ENCODE assay signal across 8 cellular contexts in the genomic region with DNA sequence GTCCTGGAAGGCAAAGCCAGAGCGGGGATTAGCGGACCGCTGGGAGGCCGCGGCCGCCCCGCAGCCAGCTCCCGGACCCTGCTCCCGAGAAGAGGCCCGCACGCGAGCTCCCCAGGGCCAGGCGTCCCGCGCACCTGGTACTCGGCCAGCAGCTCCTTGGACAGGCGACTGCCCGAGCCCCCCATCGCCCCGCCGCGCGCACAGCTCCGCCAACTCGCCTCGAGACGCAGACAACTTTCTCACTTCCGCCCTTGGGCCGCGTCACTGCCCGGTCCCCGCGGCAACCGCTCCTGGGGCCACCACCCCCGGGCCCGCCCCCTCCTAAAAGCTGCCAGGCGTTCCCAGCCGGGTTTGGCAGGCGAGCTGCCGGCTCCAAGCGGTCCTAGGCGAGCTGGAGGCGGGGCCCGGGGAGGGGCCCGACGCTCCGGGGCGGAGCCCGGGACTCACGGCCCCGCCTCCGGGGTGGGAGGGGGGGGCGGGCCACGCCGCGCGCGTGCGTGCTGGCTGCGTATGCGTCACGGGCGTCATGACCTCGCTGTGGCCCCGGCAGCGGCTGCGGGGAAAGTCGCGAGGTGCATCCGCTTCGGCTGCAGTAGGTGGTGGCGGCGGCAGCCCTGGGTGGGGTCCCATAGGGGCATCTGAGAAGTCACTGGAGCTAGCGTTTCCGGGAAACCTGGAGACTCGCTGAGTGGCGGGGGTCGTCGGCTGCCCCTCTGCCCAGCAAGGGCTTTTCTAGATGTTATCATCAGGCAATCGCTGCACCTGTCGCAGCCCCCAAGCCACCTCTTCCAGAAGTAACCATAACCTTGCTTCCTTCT. TPM values are rescaled to one million over a fixed set of nuclear protein-coding genes. Genes with fewer than 3 reads are reported as not detected.
DNase-seq lines count a peak whose midpoint lies in the region; ATAC-seq, FAIRE-seq and TF ChIP-seq lines count a peak whose summit lies in the region.

A gene (minus strand): TSS at position 241 of the 818 bp plus-strand sequence. CDS start 56 bp downstream, at position 185.
A gene with protein sequence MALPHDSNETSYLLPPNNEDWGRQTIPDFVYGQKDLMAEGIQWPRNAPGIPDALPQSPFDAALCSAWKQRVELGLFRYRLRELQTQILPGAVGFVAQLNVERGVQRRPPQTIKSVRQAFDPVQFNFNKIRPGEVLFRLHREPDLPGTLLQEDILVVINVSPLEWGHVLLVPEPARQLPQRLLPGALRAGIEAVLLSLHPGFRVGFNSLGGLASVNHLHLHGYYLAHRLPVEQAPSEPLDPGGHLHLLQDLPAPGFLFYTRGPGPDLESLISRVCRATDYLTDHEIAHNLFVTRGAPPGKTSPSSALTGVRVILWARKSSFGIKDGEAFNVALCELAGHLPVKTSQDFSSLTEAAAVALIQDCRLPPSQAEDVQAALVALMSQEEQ (plus strand): TSS at position 509 of the 818 bp plus-strand sequence. CDS start 6,700 bp downstream, outside the sequence.

- H3K27me3 ChIP-seq in parathyroid adenoma (ENCODE audit: control insufficient read depth, insufficient read depth, low read length) (no peaks in the 10 kb centered on the region), tibial nerve (no peaks in the 10 kb centered on the region)

- peak; percentile 34 to 91 for TF ChIP-seq EP300 in tibial nerve (IDR thresholded peaks at IDR 0.05)

- peak within 1 kb of the TSS; percentile 86 for H3K4me2 ChIP-seq in parathyroid adenoma (ENCODE audit: low read length)

- TF ChIP-seq POLR2A in GM12892 (IDR thresholded peaks at IDR 0.05; ENCODE audit: low read depth, low read length): peak; percentile 86
- peak; percentile 39 to 72 for TF ChIP-seq POLR2A in tibial nerve (IDR thresholded peaks at IDR 0.05)

- H3K9ac ChIP-seq in parathyroid adenoma: peak within 1 kb of the TSS; percentile 64

- peaks cover 44% of the 10 kb centered on the region for H3K4me1 Mint-ChIP-seq in activated naive CD8-positive, alpha-beta T cell treated with anti-CD3 and anti-CD28 coated beads, Interleukin-2, amount 50 U/mL, for 24 hours

- H3K27ac ChIP-seq in parathyroid adenoma: peak within 1 kb of the TSS; percentile 84
- peak within 1 kb of the TSS; percentile 70 to 96 (median 92) for H3K27ac ChIP-seq in tibial nerve

- H3K4me1 ChIP-seq in parathyroid adenoma (peaks cover 9% of the 10 kb centered on the region), tibial nerve (peaks cover 0 to 41% (median 27%) of the 10 kb centered on the region in 4 donors)

- H2AFZ ChIP-seq in parathyroid adenoma: peak within 1 kb of the TSS; percentile 83

- TF ChIP-seq CTCF in parathyroid adenoma (IDR thresholded peaks at IDR 0.05): no peak
- TF ChIP-seq CTCF in tibial nerve (IDR thresholded peaks at IDR 0.05): no peak

- peaks cover 40% of the 10 kb centered on the region for H3K36me3 Mint-ChIP-seq in activated naive CD8-positive, alpha-beta T cell treated with anti-CD3 and anti-CD28 coated beads, Interleukin-2, amount 50 U/mL, for 24 hours (ENCODE audit: low read depth)

- WGBS in tibial nerve, 2 donors: 1% methylated on average over 23 to 45 of the region's 81 CpGs

- FAIRE-seq in GM12892 (lab: Jason Lieb, UNC): peak; percentile 94

- H3K4me3 ChIP-seq in parathyroid adenoma (ENCODE audit: low read depth, low read length): peak within 1 kb of the TSS; percentile 78
- H3K4me3 ChIP-seq in tibial nerve: peak within 1 kb of the TSS; percentile 54 to 87 (median 80)

- peak; percentile 85 for ATAC-seq in HG02840 (IDR thresholded peaks at IDR 0.05; ENCODE audit: low FRiP score, unreplicated experiment)
- ATAC-seq in activated naive CD8-positive, alpha-beta T cell treated with anti-CD3 and anti-CD28 coated beads, Interleukin-2, amount 50 U/mL, for 24 hours: peak; percentile 91
- peak; percentile 94 for ATAC-seq in Right ventricle myocardium superior (ENCODE audit: poor library complexity)

- H3K9me3 Mint-ChIP-seq in activated naive CD8-positive, alpha-beta T cell treated with anti-CD3 and anti-CD28 coated beads, Interleukin-2, amount 50 U/mL, for 24 hours: no peaks in the 10 kb centered on the region

- no peaks in the 10 kb centered on the region for H3K9me3 ChIP-seq in parathyroid adenoma (ENCODE audit: control insufficient read depth, low read length)
- H3K9me3 ChIP-seq in tibial nerve: no peaks in the 10 kb centered on the region

- intact Hi-C loops in Right ventricle myocardium superior (cut with DNase I): loop anchor here (5.0 kb wide), 1 partner anchor 132 kb away; a partner anchor contains a TSS

- no peaks in the 10 kb centered on the region for H3K79me2 ChIP-seq in parathyroid adenoma

- peak within 1 kb of the TSS; percentile 93 for H3K4me3 Mint-ChIP-seq in activated naive CD8-positive, alpha-beta T cell treated with anti-CD3 and anti-CD28 coated beads, Interleukin-2, amount 50 U/mL, for 24 hours

- H3K36me3 ChIP-seq in parathyroid adenoma (ENCODE audit: control insufficient read depth, insufficient read depth, low read length) (no peaks in the 10 kb centered on the region), tibial nerve (peaks cover 0 to 60% (median 3%) of the 10 kb centered on the region in 3 donors)

- DNase-seq in GM12892 (ENCODE audit: insufficient read length): peak; percentile 96
- DNase-seq in NCI-H1436 (lab: John Stamatoyannopoulos, UW): peak; percentile 91
- peak; percentile 92 for DNase-seq in SW480 (ENCODE audit: low spot score)
- DNase-seq in activated naive CD8-positive, alpha-beta T cell treated with anti-CD3 and anti-CD28 coated beads, Interleukin-2, amount 50 U/mL, for 24 hours: peak; percentile 97
- DNase-seq in Right ventricle myocardium superior: peak; percentile 99
- DNase-seq in tibial nerve (ENCODE audit: low spot score in 2 of 2): peak; percentile 91 to 93

- H3K27ac Mint-ChIP-seq in activated naive CD8-positive, alpha-beta T cell treated with anti-CD3 and anti-CD28 coated beads, Interleukin-2, amount 50 U/mL, for 24 hours: peak within 1 kb of the TSS; percentile 97

- no peaks in the 10 kb centered on the region for H3K27me3 Mint-ChIP-seq in activated naive CD8-positive, alpha-beta T cell treated with anti-CD3 and anti-CD28 coated beads, Interleukin-2, amount 50 U/mL, for 24 hours

RNA-seq across cellular contexts. Expression of the first gene that starts in this region (rescaled TPM):
- polyA plus RNA-seq in GM12892 (2012; ENCODE audit: missing spikeins): 82.3 TPM
- total RNA-seq in Right ventricle myocardium superior (71.6 TPM), tibial nerve (10 to 100 TPM; 27.5 to 48.1 (median 37.8) TPM)

RNA-seq across cellular contexts. Expression of the second gene that starts in this region (rescaled TPM):
- polyA plus RNA-seq in GM12892 (2012; ENCODE audit: missing spikeins): 3.2 TPM
- 9.1 TPM for total RNA-seq in Right ventricle myocardium superior
- 1 to 10 TPM; 1.4 to 6.9 (median 4.9) TPM for total RNA-seq in tibial nerve

Comparison
In these comparisons a context has a peak if more than half of its experiments do, and no peak if none do; other contexts are left out.
1. Peak in every context shown above with its lines: DNase-seq, ATAC-seq, H3K4me3 ChIP-seq and H3K27ac ChIP-seq.